Comparison of ENCODE assay signal across 19 cellular contexts in the genomic region with DNA sequence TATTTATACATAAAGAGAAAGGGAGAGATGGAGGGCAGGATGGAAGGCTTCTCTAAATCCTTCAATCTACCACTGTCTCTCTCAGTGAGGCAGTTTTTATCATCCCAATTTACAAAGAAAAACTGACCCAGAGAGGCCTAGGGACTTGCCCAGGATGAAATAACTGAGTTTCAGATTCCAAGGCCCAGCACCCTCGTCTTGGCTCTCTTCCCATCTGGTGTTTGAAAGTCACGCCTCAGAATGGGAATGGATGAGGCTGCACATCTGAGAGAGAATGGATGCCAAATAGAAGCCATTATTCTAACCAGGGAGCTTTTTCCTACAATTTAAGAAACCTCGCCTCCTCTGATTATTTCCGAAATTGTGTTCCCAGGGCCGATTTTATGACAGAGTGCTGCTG. TPM values are rescaled to one million over a fixed set of nuclear protein-coding genes. Genes with fewer than 3 reads are reported as not detected.
A peak's percentile ranks its signal among the peaks of the same experiment; 100 is the strongest.
DNase-seq lines count a peak whose midpoint lies in the region; FAIRE-seq and TF ChIP-seq lines count a peak whose summit lies in the region.
"Had no signal": no experiment of that assay in that cellular context is flagged by ENCODE, and none has a peak within 500 bp of the region (broad histone marks: within the 10 kb centered on the region; RNA-seq: fewer than 3 reads in every experiment).

No MANE protein-coding gene starts in this region.

- TF ChIP-seq POLR2A in sigmoid colon (IDR thresholded peaks at IDR 0.05): no peak

- intact Hi-C loops in kidney (cut with DNase I) (no loop called here), sigmoid colon (cut with DNase I) (no loop called here)

- TF ChIP-seq EP300 in sigmoid colon (IDR thresholded peaks at IDR 0.05): no peak

- 88 to 92% methylated on average over 2 to 5 of the region's 5 CpGs for WGBS in endodermal cell (ENCODE audit: insufficient coverage in 1 of 2, insufficient read length in 1 of 2), 2 experiments
- WGBS in sigmoid colon, 2 donors: 64 to 78% methylated on average over 5 of the region's 5 CpGs

- H3K4me3 ChIP-seq in endodermal cell (ENCODE audit: low read length): no peak overlapping the region
- H3K4me3 ChIP-seq in kidney (ENCODE audit: low read length in 2 of 2): no peak overlapping the region
- no peak overlapping the region for H3K4me3 ChIP-seq in sigmoid colon
- H3K4me3 ChIP-seq: BLaER1, GM12878 had no signal

- no peak for FAIRE-seq in kidney (lab: Jason Lieb, UNC)
- FAIRE-seq: A204.1, GM12878, H1 had no signal

- TF ChIP-seq CTCF in endodermal cell (conservative IDR thresholded peaks at IDR 0.05): no peak
- no peak for TF ChIP-seq CTCF in kidney (IDR thresholded peaks at IDR 0.05; ENCODE audit: borderline replicate concordance, extremely low read depth, insufficient read depth)
- no peak for TF ChIP-seq CTCF in sigmoid colon (IDR thresholded peaks at IDR 0.05)

- H3K27ac Mint-ChIP-seq in endodermal cell: no peak overlapping the region
- H3K27ac Mint-ChIP-seq: CD14-positive monocyte; CD4-positive, alpha-beta memory T cell; H9 had no signal

- H3K36me3 Mint-ChIP-seq in endodermal cell (ENCODE audit: low read depth): no peaks in the 10 kb centered on the region
- H3K36me3 Mint-ChIP-seq: CD14-positive monocyte; CD4-positive, alpha-beta memory T cell had no signal

- H3K36me3 ChIP-seq in endodermal cell (ENCODE audit: control insufficient read depth, insufficient read depth, low read length) (no peaks in the 10 kb centered on the region), kidney (ENCODE audit: control insufficient read depth in 1 of 2, insufficient read depth in 2 of 2, low read length in 2 of 2) (no peaks in the 10 kb centered on the region), sigmoid colon (no peaks in the 10 kb centered on the region)
- H3K36me3 ChIP-seq: BLaER1 had no signal

- peaks cover 4% of the 10 kb centered on the region for H3K27me3 Mint-ChIP-seq in endodermal cell (ENCODE audit: insufficient read depth)

- H3K27me3 ChIP-seq in endodermal cell (ENCODE audit: control insufficient read depth, insufficient read depth, low read length, poor library complexity, severe bottlenecking) (peaks cover 4% of the 10 kb centered on the region), sigmoid colon (no peaks in the 10 kb centered on the region)
- H3K27me3 ChIP-seq: BLaER1 had no signal

- peaks cover 3% of the 10 kb centered on the region for H3K4me1 ChIP-seq in endodermal cell (ENCODE audit: control insufficient read depth, insufficient read depth, low read length)
- H3K4me1 ChIP-seq in kidney (ENCODE audit: control insufficient read depth in 1 of 2, insufficient read depth in 1 of 2, low read depth in 1 of 2, low read length in 2 of 2): peaks cover 0 to 6% of the 10 kb centered on the region in 2 donors
- peaks cover 0 to 6% (median 0%) of the 10 kb centered on the region in 4 donors for H3K4me1 ChIP-seq in sigmoid colon
- H3K4me1 ChIP-seq: BLaER1 had no signal

- H3K9me3 Mint-ChIP-seq in endodermal cell: no peaks in the 10 kb centered on the region
- H3K9me3 Mint-ChIP-seq: CD14-positive monocyte, H9 had no signal

- H3K4me3 Mint-ChIP-seq in endodermal cell: no peak overlapping the region
- H3K4me3 Mint-ChIP-seq: CD14-positive monocyte; CD4-positive, alpha-beta memory T cell; H9 had no signal

- H3K4me1 Mint-ChIP-seq in endodermal cell: peaks cover 5% of the 10 kb centered on the region
- H3K4me1 Mint-ChIP-seq: CD14-positive monocyte; CD4-positive, alpha-beta memory T cell had no signal

- H3K9ac ChIP-seq in endodermal cell (ENCODE audit: extremely low read depth, low read length, poor library complexity, severe bottlenecking): no peak overlapping the region
- H3K9ac ChIP-seq in kidney (ENCODE audit: low read length in 2 of 2): no peak overlapping the region

- H3K27ac ChIP-seq in endodermal cell (ENCODE audit: low read depth, low read length) (no peak overlapping the region), kidney (ENCODE audit: low read depth in 2 of 2, low read length in 2 of 2) (no peak overlapping the region), sigmoid colon (no peak overlapping the region)
- H3K27ac ChIP-seq: BLaER1 had no signal

- H3K9me3 ChIP-seq in endodermal cell (ENCODE audit: control insufficient read depth, low read length): no peaks in the 10 kb centered on the region
- no peaks in the 10 kb centered on the region for H3K9me3 ChIP-seq in kidney (ENCODE audit: control insufficient read depth in 1 of 2, low read length in 2 of 2)
- no peaks in the 10 kb centered on the region for H3K9me3 ChIP-seq in sigmoid colon
- H3K9me3 ChIP-seq: BLaER1 had no signal

- DNase-seq in EH (ENCODE audit: low read depth) (peak; percentile 25), endodermal cell (peak; percentile 22), kidney (peak; percentile 2), sigmoid colon (peak; percentile 21), foreskin melanocyte (no peak), GDM1 (lab: John Stamatoyannopoulos, UW) (no peak), NCI-H1105 treated with DMSO at 0.1 percent for 48 hours (lab: John Stamatoyannopoulos, UW) (no peak)
- DNase-seq in stimulated activated CD4-positive, alpha-beta T cell treated with anti-CD3 and anti-CD28 coated beads, Interleukin-1b, Interleukin-23, amount 100 ng/mL, for 48 hours: no peak
- DNase-seq: ACHN; CD4-positive, alpha-beta memory T cell; DMS153; DMS79; H9 had no signal

RNA-seq across cellular contexts. Expression of gene KCNN3, which starts 10.6 kb away (rescaled TPM):
- total RNA-seq in endodermal cell (under 1 TPM; 0.57 to 0.75 TPM), kidney (5.6 TPM), sigmoid colon (10 to 100 TPM in 3 of 4 donors, 1 to 10 TPM in 1; 9.4 to 27.7 (median 17.7) TPM)
- 4.5 TPM for polyA plus RNA-seq in endodermal cell (2013, experiment 1 of 2)
- 5.8 TPM for polyA plus RNA-seq in endodermal cell (2013, experiment 2 of 2)
- polyA plus RNA-seq in kidney (ENCODE audit: insufficient read depth, low read depth, low replicate concordance) (2.6 TPM), sigmoid colon (1 to 10 TPM in 1 of 3 donors, under 1 TPM in 2; 0.23 to 1.5 (median 0.60) TPM)
- total RNA-seq: HT-29 had no signal
- polyA plus RNA-seq: CD14-positive monocyte; CD4-positive, alpha-beta memory T cell had no signal

RNA-seq across cellular contexts. Expression of gene PMVK, which starts 55.9 kb away (rescaled TPM):
- total RNA-seq in endodermal cell (10 to 100 TPM; 16.0 to 16.4 TPM), kidney (42.0 TPM), sigmoid colon (10 to 100 TPM; 11.1 to 19.6 (median 13.7) TPM)
- 28.1 TPM for polyA plus RNA-seq in endodermal cell (2013, experiment 1 of 2)
- polyA plus RNA-seq in endodermal cell (2013, experiment 2 of 2): 27.0 TPM
- polyA plus RNA-seq in kidney (ENCODE audit: insufficient read depth, low read depth, low replicate concordance) (132 TPM), sigmoid colon (10 to 100 TPM; 53.1 to 54.1 (median 53.2) TPM)

Comparison
In these comparisons a context has a peak if more than half of its experiments do, and no peak if none do; other contexts are left out.
1. DNase-seq: peak in EH (single experiment), endodermal cell (single experiment), kidney (single experiment) and sigmoid colon (single experiment); none in stimulated activated CD4-positive, alpha-beta T cell treated with anti-CD3 and anti-CD28 coated beads, Interleukin-1b, Interleukin-23, amount 100 ng/mL, for 48 hours (single experiment), foreskin melanocyte (single experiment), GDM1 (single experiment) and NCI-H1105 treated with DMSO at 0.1 percent for 48 hours (single experiment).